12 cellular contexts compared by ENCODE assay signal in genomic region chr2:169348321-169349002, GRCh38. TPM values are rescaled to one million over a fixed set of nuclear protein-coding genes. Genes with fewer than 3 reads are reported as not detected.
"Had no signal": no experiment of that assay in that cellular context is flagged by ENCODE, and none has a peak within 500 bp of the region (broad histone marks: within the 10 kb centered on the region; RNA-seq: fewer than 3 reads in every experiment).

No MANE protein-coding gene starts in this region.

- H3K4me1 ChIP-seq: pancreas had no signal

- H3K27ac ChIP-seq: pancreas, skin epidermis, upper lobe of left lung had no signal

- H3K4me3 ChIP-seq: pancreas, skin epidermis, upper lobe of left lung had no signal

- H3K27me3 ChIP-seq: pancreas, upper lobe of left lung had no signal

- H3K4me1 Mint-ChIP-seq: activated B cell treated with CpG ODN at 0.5 μM for 24 hours; activated CD4-positive, alpha-beta T cell treated with anti-CD3 and anti-CD28 coated beads, Interleukin-2, amount 10 ng/mL, durations not matched to agents 24 days and 14 days; central memory CD8-positive, alpha-beta T cell; T-helper 17 cell had no signal

- H3K4me3 Mint-ChIP-seq: activated B cell treated with CpG ODN at 0.5 μM for 24 hours; activated CD4-positive, alpha-beta T cell treated with anti-CD3 and anti-CD28 coated beads, Interleukin-2, amount 10 ng/mL, durations not matched to agents 24 days and 14 days; central memory CD8-positive, alpha-beta T cell; T-helper 17 cell had no signal

- H3K9me3 Mint-ChIP-seq: activated B cell treated with CpG ODN at 0.5 μM for 24 hours; activated CD4-positive, alpha-beta T cell treated with anti-CD3 and anti-CD28 coated beads, Interleukin-2, amount 10 ng/mL, durations not matched to agents 24 days and 14 days; central memory CD8-positive, alpha-beta T cell had no signal

- H3K36me3 ChIP-seq: pancreas, upper lobe of left lung had no signal

- H3K27me3 Mint-ChIP-seq: activated B cell treated with CpG ODN at 0.5 μM for 24 hours had no signal

- H3K27ac Mint-ChIP-seq: activated B cell treated with CpG ODN at 0.5 μM for 24 hours; activated CD4-positive, alpha-beta T cell treated with anti-CD3 and anti-CD28 coated beads, Interleukin-2, amount 10 ng/mL, durations not matched to agents 24 days and 14 days; T-helper 17 cell had no signal

- H3K9me3 ChIP-seq: pancreas, upper lobe of left lung had no signal

- DNase-seq: activated B cell treated with CpG ODN at 0.5 μM for 24 hours; activated CD4-positive, alpha-beta T cell treated with anti-CD3 and anti-CD28 coated beads, Interleukin-2, amount 10 ng/mL, durations not matched to agents 24 days and 14 days; activated naive CD4-positive, alpha-beta T cell treated with Interleukin-2 at 50 U/mL for 16 hours; islet precursor cell; left ventricle myocardium superior; mesendoderm; pancreas; T-helper 17 cell; upper lobe of left lung had no signal

RNA-seq across cellular contexts. Expression of gene LRP2, which starts 13.9 kb away (rescaled TPM):
- total RNA-seq: activated B cell treated with CpG ODN at 0.5 μM for 24 hours, esophagus mucosa, T-helper 17 cell had no signal
